Comparison of ENCODE assay signal across 8 cellular contexts in genomic region chr10:67306588-67307205, GRCh38.
DNase-seq lines count a peak whose midpoint lies in the region; ATAC-seq and TF ChIP-seq lines count a peak whose summit lies in the region.
"Had no signal": no experiment of that assay in that cellular context is flagged by ENCODE, and none has a peak within 500 bp of the region (broad histone marks: within the 10 kb centered on the region; RNA-seq: fewer than 3 reads in every experiment).

No MANE protein-coding gene starts in this region.

- no peak for ATAC-seq in psoas muscle
- ATAC-seq in stimulated activated naive B cell treated with anti-CD40 and anti-IgM and Interleukin-4, amounts not matched to agents 10 μg/mL and 1 μg/mL and 100 μg/mL, for 72 hours (replicated peaks) = no peak
- ATAC-seq in HG03460 (IDR thresholded peaks at IDR 0.05; ENCODE audit: unreplicated experiment) = no peak

- H3K4me1 ChIP-seq in Loucy (ENCODE audit: insufficient read depth, low read length, poor library complexity, severe bottlenecking) (no peaks in the 10 kb centered on the region), colonic mucosa (no peaks in the 10 kb centered on the region), psoas muscle (no peaks in the 10 kb centered on the region)

- H3K4me3 ChIP-seq in Loucy (ENCODE audit: low read length, poor library complexity, severe bottlenecking) (no peak overlapping the region), colonic mucosa (no peak overlapping the region), psoas muscle (no peak overlapping the region)

- no peaks in the 10 kb centered on the region for H3K9me2 ChIP-seq in Loucy (replicated peaks; ENCODE audit: low read depth, low read length)

- no peak overlapping the region for H3K4me3 Mint-ChIP-seq in stimulated activated naive B cell treated with anti-CD40 and anti-IgM and Interleukin-4, amounts not matched to agents 10 μg/mL and 1 μg/mL and 100 μg/mL, for 72 hours

- H4K20me1 ChIP-seq in Loucy (ENCODE audit: insufficient read depth, low read length, poor library complexity, severe bottlenecking) = no peaks in the 10 kb centered on the region

- TF ChIP-seq CTCF in GM12873 (IDR thresholded peaks at IDR 0.05; ENCODE audit: insufficient read depth, low read depth, low read length, missing control alignments) (peak; percentile 59), Loucy (conservative IDR thresholded peaks at IDR 0.05; ENCODE audit: low read length) (peak; percentile 67), colonic mucosa (IDR thresholded peaks at IDR 0.05) (peak; percentile 28), psoas muscle (IDR thresholded peaks at IDR 0.05) (peak; percentile 39)

- no peaks in the 10 kb centered on the region for H3F3A ChIP-seq in Loucy (ENCODE audit: low read depth)

- H3K9me3 Mint-ChIP-seq in stimulated activated naive B cell treated with anti-CD40 and anti-IgM and Interleukin-4, amounts not matched to agents 10 μg/mL and 1 μg/mL and 100 μg/mL, for 72 hours = peaks cover 4 to 5% of the 10 kb centered on the region in 2 donors

- H3K9ac ChIP-seq in Loucy (ENCODE audit: low read depth, low read length, poor library complexity, severe bottlenecking) (no peak overlapping the region), colonic mucosa (ENCODE audit: low read depth in 2 of 2, low read length in 2 of 2) (no peak overlapping the region)

- DNase-seq in colonic mucosa = no peak
- DNase-seq in psoas muscle = no peak
- no peak for DNase-seq in stimulated activated CD4-positive, alpha-beta T cell treated with anti-CD3 and anti-CD28 coated beads, Interleukin-1b, Interleukin-23, amount 100 ng/mL, for 48 hours
- no peak for DNase-seq in stimulated activated naive B cell treated with anti-CD40 and anti-IgM and Interleukin-4, amounts not matched to agents 10 μg/mL and 1 μg/mL and 100 μg/mL, for 72 hours
- DNase-seq: stimulated activated naive CD4-positive, alpha-beta T cell had no signal

- H3K27me3 Mint-ChIP-seq in stimulated activated naive B cell treated with anti-CD40 and anti-IgM and Interleukin-4, amounts not matched to agents 10 μg/mL and 1 μg/mL and 100 μg/mL, for 72 hours = no peaks in the 10 kb centered on the region

- H3K9me3 ChIP-seq in Loucy (ENCODE audit: insufficient read depth, low read depth, low read length) = no peaks in the 10 kb centered on the region
- no peaks in the 10 kb centered on the region for H3K9me3 ChIP-seq in colonic mucosa
- H3K9me3 ChIP-seq in psoas muscle = no peaks in the 10 kb centered on the region

- no peak overlapping the region for H3K27ac ChIP-seq in colonic mucosa
- no peak overlapping the region for H3K27ac ChIP-seq in psoas muscle

- no peaks in the 10 kb centered on the region for H3K36me3 Mint-ChIP-seq in stimulated activated naive B cell treated with anti-CD40 and anti-IgM and Interleukin-4, amounts not matched to agents 10 μg/mL and 1 μg/mL and 100 μg/mL, for 72 hours

- H3K27ac Mint-ChIP-seq in stimulated activated naive B cell treated with anti-CD40 and anti-IgM and Interleukin-4, amounts not matched to agents 10 μg/mL and 1 μg/mL and 100 μg/mL, for 72 hours = no peak overlapping the region

- H3K4me1 Mint-ChIP-seq in stimulated activated naive B cell treated with anti-CD40 and anti-IgM and Interleukin-4, amounts not matched to agents 10 μg/mL and 1 μg/mL and 100 μg/mL, for 72 hours = no peaks in the 10 kb centered on the region

- no peaks in the 10 kb centered on the region for H3K27me3 ChIP-seq in Loucy (ENCODE audit: insufficient read depth, low read length, poor library complexity, severe bottlenecking)
- no peaks in the 10 kb centered on the region for H3K27me3 ChIP-seq in colonic mucosa
- H3K27me3 ChIP-seq in psoas muscle (ENCODE audit: insufficient read depth in 3 of 3, low read length in 2 of 3) = no peaks in the 10 kb centered on the region

- H3K36me3 ChIP-seq in Loucy (ENCODE audit: insufficient read depth, low read length) (no peaks in the 10 kb centered on the region), colonic mucosa (no peaks in the 10 kb centered on the region), psoas muscle (ENCODE audit: insufficient read depth in 1 of 2, low read depth in 1 of 2) (no peaks in the 10 kb centered on the region)

- H3K4me2 ChIP-seq in Loucy (ENCODE audit: low read depth, low read length, poor library complexity, severe bottlenecking) = no peak overlapping the region

- 88 to 89% (median 88%) methylated on average over 2 of the region's 2 CpGs for WGBS in psoas muscle, 3 donors

- H2AFZ ChIP-seq in Loucy (ENCODE audit: low read length) = no peak overlapping the region

- no peaks in the 10 kb centered on the region for H3K79me2 ChIP-seq in Loucy (ENCODE audit: insufficient read depth, low read length)

- intact Hi-C loops in colonic mucosa (cut with DNase I) = no loop called here
- intact Hi-C loops in psoas muscle (cut with DNase I) = no loop called here
